Comparison of ENCODE assay signal across 35 cellular contexts in genomic region chr14:89646971-89647370, GRCh38.
"Had no signal": no experiment of that assay in that cellular context is flagged by ENCODE, and none has a peak within 500 bp of the region (broad histone marks: within the 10 kb centered on the region; RNA-seq: fewer than 3 reads in every experiment).

No MANE protein-coding gene starts in this region.

- H3K27me3 ChIP-seq: MG63 had no signal

- DNase-seq: Karpas-422, Kasumi-1, MG63, MM.1S, MV-4-11, NCI-H1048, NCI-H1092, NCI-H1092 treated with DMSO at 0.1 percent for 48 hours, NCI-H1105, NCI-H1105 treated with DMSO at 0.1 percent for 48 hours, NCI-H1417, NCI-H1417 treated with DMSO at 0.1 percent for 48 hours, NCI-H1436, NCI-H1436 treated with DMSO at 0.1 percent for 48 hours, NCI-H146, NCI-H1694, NCI-H1694 treated with DMSO at 0.1 percent for 48 hours, NCI-H187, NCI-H187 treated with DMSO at 0.1 percent for 48 hours, NCI-H1930, NCI-H2029, NCI-H2029 treated with DMSO at 0.1 percent for 48 hours, NCI-H2081, NCI-H2081 treated with DMSO at 0.1 percent for 48 hours, NCI-H2107, NCI-H2171, NCI-H2171 treated with DMSO at 0.1 percent for 48 hours, NCI-H2227 treated with DMSO at 0.1 percent for 48 hours, NCI-H226, NCI-H345, NCI-H446, NCI-H446 treated with DMSO at 0.1 percent for 48 hours, NCI-H510A, NCI-H510A treated with DMSO at 0.1 percent for 48 hours, NCI-H524 had no signal

- H3K36me3 ChIP-seq: MG63 had no signal

- H3K4me3 ChIP-seq: MG63 had no signal

- H3K9me3 ChIP-seq: MG63 had no signal
